6 cellular contexts compared by ENCODE assay signal in genomic region chr6:19261642-19262041, GRCh38.
"Had no signal": no experiment of that assay in that cellular context is flagged by ENCODE, and none has a peak within 500 bp of the region (broad histone marks: within the 10 kb centered on the region; RNA-seq: fewer than 3 reads in every experiment).

No MANE protein-coding gene starts in this region.

- H3K4me2 ChIP-seq: KMS-11 had no signal

- H3K4me3 ChIP-seq: K562 had no signal

- DNase-seq: IMR-90, KBM-7, KG1 had no signal

- H3K9ac ChIP-seq: KMS-11 had no signal

- H3K27ac ChIP-seq: HL-60, KMS-11 had no signal
